Comparison of ENCODE assay signal across 22 cellular contexts in genomic region chr5:3604501-3604900, GRCh38. TPM values are rescaled to one million over a fixed set of nuclear protein-coding genes. Genes with fewer than 3 reads are reported as not detected.
DNase-seq lines count a peak whose midpoint lies in the region; ATAC-seq and TF ChIP-seq lines count a peak whose summit lies in the region.
"Had no signal": no experiment of that assay in that cellular context is flagged by ENCODE, and none has a peak within 500 bp of the region (broad histone marks: within the 10 kb centered on the region; RNA-seq: fewer than 3 reads in every experiment).

No MANE protein-coding gene starts in this region.

- peaks cover 91% of the 10 kb centered on the region for H3K79me2 ChIP-seq in GM23248 (ENCODE audit: insufficient read depth)

- H3K9ac ChIP-seq in GM23248, result peak overlapping the region; percentile 24; the same call in 1 of the 2 replicates

- in situ Hi-C loops in GM23248 (cut with MboI), result loop anchor here (5.0 to 25.0 kb wide), 2 partner anchors 857 to 1842 kb away; no protein-coding TSS in a partner anchor

- TF ChIP-seq CTCF in breast epithelium (IDR thresholded peaks at IDR 0.05) (no peak), fibroblast of mammary gland (conservative IDR thresholded peaks at IDR 0.05; ENCODE audit: control insufficient read depth, insufficient read depth, low read depth, low read length) (no peak), upper lobe of right lung (IDR thresholded peaks at IDR 0.05) (no peak)

- no peaks in the 10 kb centered on the region for H3K36me3 ChIP-seq in GM23248 (ENCODE audit: low read depth)
- no peaks in the 10 kb centered on the region for H3K36me3 ChIP-seq in breast epithelium
- H3K36me3 ChIP-seq in upper lobe of right lung, result no peaks in the 10 kb centered on the region
- H3K36me3 ChIP-seq: Peyer's patch, SJSA1 had no signal

- TF ChIP-seq POLR2A in breast epithelium (IDR thresholded peaks at IDR 0.05), result no peak

- ATAC-seq in upper lobe of right lung (no peak), Right ventricle myocardium superior (ENCODE audit: poor library complexity) (no peak)

- peaks cover 4% of the 10 kb centered on the region; the same call in 1 of the 2 replicates for H3F3A ChIP-seq in GM23248 (ENCODE audit: insufficient read depth)

- no peaks in the 10 kb centered on the region for H3K9me2 ChIP-seq in GM23248 (ENCODE audit: insufficient read depth)

- H3K4me1 ChIP-seq in GM23248 (ENCODE audit: insufficient read depth), result peaks cover 40% of the 10 kb centered on the region
- no peaks in the 10 kb centered on the region for H3K4me1 ChIP-seq in breast epithelium
- no peaks in the 10 kb centered on the region for H3K4me1 ChIP-seq in upper lobe of right lung
- H3K4me1 ChIP-seq: SJSA1 had no signal

- H3K9me3 ChIP-seq in GM23248 (ENCODE audit: low read depth) (no peaks in the 10 kb centered on the region), breast epithelium (peaks cover 0 to 4% of the 10 kb centered on the region in 2 donors), upper lobe of right lung (no peaks in the 10 kb centered on the region)
- H3K9me3 ChIP-seq: Peyer's patch had no signal

- intact Hi-C loops in breast epithelium (cut with DNase I; ENCODE audit: low total_unique reads) (no loop called here), upper lobe of right lung (cut with DNase I) (no loop called here), Right ventricle myocardium superior (cut with DNase I) (no loop called here), posterior vena cava (cut with DNase I) (no loop called here)

- no peaks in the 10 kb centered on the region for H3K27me3 ChIP-seq in GM23248 (replicated peaks; ENCODE audit: insufficient read depth)
- H3K27me3 ChIP-seq in breast epithelium, result peaks cover 0 to 51% of the 10 kb centered on the region in 2 donors
- H3K27me3 ChIP-seq in upper lobe of right lung, result peaks cover 83% of the 10 kb centered on the region
- H3K27me3 ChIP-seq: SJSA1 had no signal

- H3K27ac ChIP-seq in GM23248 (peak overlapping the region; percentile 34), breast epithelium (peak overlapping the region; percentile 90 to 93), upper lobe of right lung (no peak overlapping the region)
- H3K27ac ChIP-seq: C4-2B, Peyer's patch, SJSA1 had no signal

- no peaks in the 10 kb centered on the region for H4K20me1 ChIP-seq in GM23248 (ENCODE audit: insufficient read depth)

- H2AFZ ChIP-seq in GM23248, result 0 out of 2 replicates have a peak overlapping the region, but pooled peaks have one; percentile 8

- H3K4me3 ChIP-seq in GM23248, result no peak overlapping the region
- no peak overlapping the region for H3K4me3 ChIP-seq in breast epithelium
- H3K4me3 ChIP-seq in fibroblast of mammary gland (ENCODE audit: control insufficient read depth, low read depth, low read length), result no peak overlapping the region
- H3K4me3 ChIP-seq in upper lobe of right lung, result no peak overlapping the region
- H3K4me3 ChIP-seq: Peyer's patch, SJSA1 had no signal

- 3% methylated on average over 9 of the region's 9 CpGs for WGBS in GM23248 (ENCODE audit: low coverage in 1 of 2, low lambda C conversion rate in 2 of 2, missing lambda C conversion rate in 2 of 2), 2 experiments

- H3K4me2 ChIP-seq in GM23248 (ENCODE audit: unreplicated experiment), result peak overlapping the region; percentile 48

- DNase-seq in GM23248, result peak; percentile 86
- no peak for DNase-seq in breast epithelium (ENCODE audit: low spot score in 2 of 2)
- peak; percentile 38 for DNase-seq in fibroblast of mammary gland (ENCODE audit: low read depth)
- DNase-seq in upper lobe of right lung, result peak; percentile 17
- no peak for DNase-seq in SKM-1 treated with dmso at 0.1 percent for 144 hours (lab: John Stamatoyannopoulos, UW; ENCODE audit: unreplicated experiment)
- DNase-seq in Right ventricle myocardium superior, result no peak
- DNase-seq in activated CD4-positive, alpha-beta T cell treated with anti-CD3 and anti-CD28 coated beads, Interleukin-2, amount 50 U/mL, for 48 hours, result no peak
- no peak for DNase-seq in posterior vena cava (ENCODE audit: low spot score)
- DNase-seq: ACHN; Calu3; CD8-positive, alpha-beta memory T cell; DMS153; NCI-H1694 treated with DMSO at 0.1 percent for 48 hours; NCI-H2081 treated with DMSO at 0.1 percent for 48 hours; NCI-H2171 treated with DMSO at 0.1 percent for 48 hours; NCI-H524 treated with DMSO at 0.1 percent for 48 hours; NCI-H82 had no signal

RNA-seq across cellular contexts. Expression of gene IRX1, which starts 8.9 kb away (rescaled TPM):
- total RNA-seq in GM23248 (2014; rRNA removed; shearing (Covaris generic)), result 25.9 and 32.5 TPM in 2 replicates
- polyA plus RNA-seq in GM23248 (2016; fragmentation: Nextera tagmentation; extraction: Ambion mirVana), result 1.3 and 1.6 TPM in 2 replicates
- total RNA-seq in breast epithelium (10 to 100 TPM; 19.7 to 49.2 (median 27.8) TPM), upper lobe of right lung (7.5 TPM), Right ventricle myocardium superior (0.65 TPM), posterior vena cava (under 1 TPM in 1 of 2 donors, not detected in 1; 0.14 TPM)
- total RNA-seq: Calu3; CD8-positive, alpha-beta memory T cell; OCI-LY7; Peyer's patch; SJSA1 had no signal
- polyA plus RNA-seq: CD8-positive, alpha-beta memory T cell; IgD-negative memory B cell had no signal

Comparison
In these comparisons a context has a peak if more than half of its experiments do, and no peak if none do; other contexts are left out.
1. DNase-seq: peak in GM23248 (single experiment), fibroblast of mammary gland (single experiment) and upper lobe of right lung (single experiment); none in breast epithelium (0 of 2), SKM-1 treated with dmso at 0.1 percent for 144 hours (single experiment), Right ventricle myocardium superior (single experiment), activated CD4-positive, alpha-beta T cell treated with anti-CD3 and anti-CD28 coated beads, Interleukin-2, amount 50 U/mL, for 48 hours (0 of 2) and posterior vena cava (single experiment).